In genomic region chr22:28774378-28774777, GRCh38 we compare ENCODE assay signal across 14 cellular contexts. TPM values are rescaled to one million over a fixed set of nuclear protein-coding genes. Genes with fewer than 3 reads are reported as not detected.
A peak's percentile ranks its signal among the peaks of the same experiment; 100 is the strongest.
DNase-seq lines count a peak whose midpoint lies in the region; ATAC-seq and TF ChIP-seq lines count a peak whose summit lies in the region.
"Had no signal": no experiment of that assay in that cellular context is flagged by ENCODE, and none has a peak within 500 bp of the region (broad histone marks: within the 10 kb centered on the region; RNA-seq: fewer than 3 reads in every experiment).

No MANE protein-coding gene starts in this region.

- CTCF ChIA-PET in Calu3 (lab: Charles Lee), result no interaction called here
- CTCF ChIA-PET in IMR-90 (lab: Yijun Ruan, JAX), result interaction anchor here (1.0 kb wide), 1 partner anchor 174 kb away, joined by 3 read pairs; no protein-coding TSS in a partner anchor

- WGBS in IMR-90 (ENCODE audit: extremely low coverage in 2 of 2, insufficient read length in 1 of 2), 2 experiments, result no CpG with 5 or more reads among the region's 1 CpG

- H3K4me3 Mint-ChIP-seq in Calu3 (ENCODE audit: low read depth, unreplicated experiment) (peak overlapping the region; percentile 40), nephron progenitor cell (peak overlapping the region; percentile 77)

- no peak overlapping the region for H3K23ac ChIP-seq in IMR-90 (ENCODE audit: low read depth, low read length)

- peaks cover 18 to 52% of the 10 kb centered on the region in 2 experiments for H3K79me1 ChIP-seq in IMR-90 (ENCODE audit: low read depth in 1 of 2, low read length in 2 of 2)

- TF ChIP-seq POLR2A in IMR-90 (IDR thresholded peaks at IDR 0.05; ENCODE audit: low read depth, low read length), result no peak

- H2BK5ac ChIP-seq in IMR-90 (ENCODE audit: low read depth, low read length, poor library complexity, severe bottlenecking), result no peak overlapping the region

- H3K27ac Mint-ChIP-seq in Calu3 (ENCODE audit: unreplicated experiment) (peak overlapping the region; percentile 30), nephron progenitor cell (no peak overlapping the region)

- no peak overlapping the region for H3K18ac ChIP-seq in IMR-90 (ENCODE audit: low read depth, low read length)

- TF ChIP-seq CTCF in Calu3 (IDR thresholded peaks at IDR 0.05; ENCODE audit: unreplicated experiment) (no peak), IMR-90 (conservative IDR thresholded peaks at IDR 0.05; ENCODE audit: low read depth, low read length) (no peak), nephron progenitor cell (IDR thresholded peaks at IDR 0.05) (no peak)

- H3K9me1 ChIP-seq in IMR-90 (ENCODE audit: insufficient read depth, low read length), result peaks cover 3% of the 10 kb centered on the region; the same call in 1 of the 2 replicates

- peaks cover 23% of the 10 kb centered on the region for H3K4me1 Mint-ChIP-seq in Calu3 (ENCODE audit: low read depth, unreplicated experiment)
- peaks cover 14% of the 10 kb centered on the region for H3K4me1 Mint-ChIP-seq in nephron progenitor cell

- H2AFZ ChIP-seq in IMR-90 (replicated peaks; ENCODE audit: low read length, poor library complexity), result no peak overlapping the region

- intact Hi-C loops in Calu3 (cut with micrococcal nuclease; ENCODE audit: unreplicated experiment), result no loop called here
- intact Hi-C loops in IMR-90 (cut with micrococcal nuclease), result loop anchor here (5.0 kb wide), 3 partner anchors 62 to 167 kb away; partner anchors contain the start of gene TTC28

- no peak for ATAC-seq in IMR-90 (ENCODE audit: low read depth)
- ATAC-seq in HG03571 (IDR thresholded peaks at IDR 0.05; ENCODE audit: unreplicated experiment), result no peak
- no peak for ATAC-seq in GM19023 (IDR thresholded peaks at IDR 0.05; ENCODE audit: unreplicated experiment)
- no peak for ATAC-seq in GM21529 (IDR thresholded peaks at IDR 0.05; ENCODE audit: unreplicated experiment)
- ATAC-seq: left lung had no signal

- dilution Hi-C loops in IMR-90 (cut with HindIII; ENCODE audit: low sequenced_read_pairs, unreplicated experiment), result no loop called here

- H3K14ac ChIP-seq in IMR-90 (replicated peaks; ENCODE audit: low read depth, low read length), result no peak overlapping the region

- H3K36me3 Mint-ChIP-seq in Calu3 (ENCODE audit: insufficient read depth, unreplicated experiment), result peaks cover 54% of the 10 kb centered on the region
- H3K36me3 Mint-ChIP-seq in nephron progenitor cell (ENCODE audit: low read depth), result peaks cover 47% of the 10 kb centered on the region

- H4K8ac ChIP-seq in IMR-90 (ENCODE audit: low read depth in 2 of 2, low read length in 2 of 2), result no peak overlapping the region

- in situ Hi-C loops in IMR-90 (cut with MboI; ENCODE audit: low sequenced_read_pairs), result no loop called here

- H4K20me1 ChIP-seq in IMR-90 (ENCODE audit: insufficient read depth, low read length), result peaks cover 25% of the 10 kb centered on the region

- no peaks in the 10 kb centered on the region for H3K4me1 ChIP-seq in IMR-90 (ENCODE audit: control insufficient read depth, insufficient read depth, low read length)
- peaks cover 15% of the 10 kb centered on the region for H3K4me1 ChIP-seq in adipocyte (ENCODE audit: control insufficient read depth, insufficient read depth, low read length)

- no peak for TF ChIP-seq RAD21 in IMR-90 (IDR thresholded peaks at IDR 0.05; ENCODE audit: low read length)

- H3K27me3 Mint-ChIP-seq in Calu3 (ENCODE audit: unreplicated experiment), result no peaks in the 10 kb centered on the region
- H3K27me3 Mint-ChIP-seq in nephron progenitor cell (ENCODE audit: low read depth, poor library complexity), result peaks cover 6% of the 10 kb centered on the region

- no peak overlapping the region for H3K4ac ChIP-seq in IMR-90 (ENCODE audit: low read depth, low read length)

- no peak overlapping the region for H3K56ac ChIP-seq in IMR-90 (ENCODE audit: extremely low read depth, insufficient read depth, low read length)

- no peak overlapping the region for H3K27ac ChIP-seq in IMR-90 (ENCODE audit: insufficient read depth, low read length)
- H3K27ac ChIP-seq: WERI-Rb-1 had no signal

- H2AK5ac ChIP-seq in IMR-90 (ENCODE audit: low read depth, low read length), result no peak overlapping the region

- H3K4me3 ChIP-seq in IMR-90 (ENCODE audit: insufficient read depth, low read depth, low read length) (no peak overlapping the region), adipocyte (ENCODE audit: low read length) (peak overlapping the region; percentile 92)

- H4K91ac ChIP-seq in IMR-90 (ENCODE audit: insufficient read depth, low read depth, low read length), result no peak overlapping the region

- H3K9me3 Mint-ChIP-seq in Calu3 (ENCODE audit: low read depth, unreplicated experiment) (no peaks in the 10 kb centered on the region), nephron progenitor cell (peaks cover 13% of the 10 kb centered on the region)

- H4K5ac ChIP-seq in IMR-90 (ENCODE audit: low read depth, low read length), result no peak overlapping the region

- no peak overlapping the region for H2BK120ac ChIP-seq in IMR-90 (ENCODE audit: low read depth, low read length)

- H3K4me2 ChIP-seq in IMR-90 (ENCODE audit: low read depth, low read length), result no peak overlapping the region; the same call in 1 of the 2 replicates

- no TSS peak for BruUV-seq in Calu3 (replicated peaks; lab: Mats Ljungman, UMichigan)
- BruUV-seq in IMR-90 (replicated peaks; lab: Mats Ljungman, UMichigan), result TSS peak; percentile 44

- H3K9me3 ChIP-seq in IMR-90 (ENCODE audit: control insufficient read depth, insufficient read depth, low read length), result no peaks in the 10 kb centered on the region
- no peaks in the 10 kb centered on the region for H3K9me3 ChIP-seq in adipocyte (ENCODE audit: control insufficient read depth, low read length)
- H3K9me3 ChIP-seq: suprapubic skin had no signal

- no peaks in the 10 kb centered on the region for H3K27me3 ChIP-seq in IMR-90 (ENCODE audit: control insufficient read depth, insufficient read depth, low read length)
- no peaks in the 10 kb centered on the region for H3K27me3 ChIP-seq in adipocyte (replicated peaks; ENCODE audit: control insufficient read depth, insufficient read depth, low read length)
- H3K27me3 ChIP-seq: left lung, suprapubic skin had no signal

- POLR2A ChIA-PET in IMR-90 (lab: Charles Lee; ENCODE audit: unreplicated experiment), result interaction anchor here (0.7 kb wide), 1 partner anchor 26 kb away, joined by 16 read pairs; no protein-coding TSS in a partner anchor

- peaks cover 17% of the 10 kb centered on the region for H3K36me3 ChIP-seq in IMR-90 (ENCODE audit: control insufficient read depth, insufficient read depth, low read length)
- peaks cover 28% of the 10 kb centered on the region for H3K36me3 ChIP-seq in adipocyte (ENCODE audit: control insufficient read depth, insufficient read depth, low read length, severe bottlenecking)

- H3K9ac ChIP-seq in IMR-90 (ENCODE audit: low read depth, low read length) (no peak overlapping the region), adipocyte (ENCODE audit: low read length) (peak overlapping the region; percentile 90)

- DNase-seq in Calu3 (no peak), IMR-90 (no peak), adipocyte (ENCODE audit: low read depth) (no peak), nephron progenitor cell (no peak), NCI-H2029 (lab: John Stamatoyannopoulos, UW) (no peak)
- DNase-seq: anterior cingulate cortex; effector CD8-positive, alpha-beta T cell; left lung; NCI-H446 treated with DMSO at 0.1 percent for 48 hours; WERI-Rb-1 had no signal

- no peak overlapping the region for H2AK9ac ChIP-seq in IMR-90 (replicated peaks; ENCODE audit: low read depth, low read length, poor library complexity)

- H2BK15ac ChIP-seq in IMR-90 (ENCODE audit: low read depth, low read length), result no peak overlapping the region

- no peak overlapping the region for H2BK20ac ChIP-seq in IMR-90 (ENCODE audit: low read depth, low read length)

TF ChIP-seq in IMR-90, 13 proteins besides CTCF, POLR2A, EP300 and RAD21 (continues in another document):
- TF ChIP-seq SMC3 (IDR thresholded peaks at IDR 0.05; ENCODE audit: low read depth, low read length), result no peak
- TF ChIP-seq FOS (IDR thresholded peaks at IDR 0.05; ENCODE audit: low read depth, low read length), result no peak
- TF ChIP-seq CHD1 (IDR thresholded peaks at IDR 0.05; ENCODE audit: low read depth, low read length), result no peak
- no peak for TF ChIP-seq CEBPB (IDR thresholded peaks at IDR 0.05; ENCODE audit: low read depth, low read length)
- no peak for TF ChIP-seq BHLHE40 (IDR thresholded peaks at IDR 0.05; ENCODE audit: low read depth, low read length)
- TF ChIP-seq MXI1 (IDR thresholded peaks at IDR 0.05; ENCODE audit: borderline replicate concordance, low read depth, low read length), result no peak
- TF ChIP-seq RCOR1 (IDR thresholded peaks at IDR 0.05; ENCODE audit: insufficient replicate concordance, low read length), result no peak
- TF ChIP-seq MAZ (IDR thresholded peaks at IDR 0.05; ENCODE audit: borderline replicate concordance, low read depth, low read length), result no peak
- no peak for TF ChIP-seq NFE2L2 (IDR thresholded peaks at IDR 0.05; ENCODE audit: low read depth, low read length)

RNA-seq across cellular contexts. Expression of gene CCDC117, which starts 1.9 kb away (rescaled TPM):
- total RNA-seq in Calu3 (2022), result 25.4 and 27.0 TPM in 2 replicates
- total RNA-seq in IMR-90 (2012; rRNA removed), result 7.0 and 15.6 TPM in 2 replicates
- polyA plus RNA-seq in IMR-90 (2012; rRNA removed), result 4.2 and 5.9 TPM in 2 replicates
- 1.4 and 1.7 TPM in 2 replicates for polyA plus RNA-seq in IMR-90 (2012; cell fraction: cytosol; rRNA removed)
- 0.91 and 3.1 TPM in 2 replicates for polyA plus RNA-seq in IMR-90 (2012; cell fraction: nucleus; rRNA removed; ENCODE audit: low replicate concordance)

RNA-seq across cellular contexts. Expression of gene XBP1, which starts 26.0 kb away (rescaled TPM):
- total RNA-seq in Calu3 (2022) (179 and 192 TPM in 2 replicates), IMR-90 (2012; rRNA removed) (195 and 223 TPM in 2 replicates)
- polyA plus RNA-seq in IMR-90 (2012; rRNA removed), result 93.8 and 95.0 TPM in 2 replicates
- polyA plus RNA-seq in IMR-90 (2012; cell fraction: cytosol; rRNA removed), result 62.2 and 70.7 TPM in 2 replicates
- 58.3 and 110 TPM in 2 replicates for polyA plus RNA-seq in IMR-90 (2012; cell fraction: nucleus; rRNA removed; ENCODE audit: low replicate concordance)

RNA-seq across cellular contexts. Expression of gene HSCB, which starts 32.5 kb away (rescaled TPM):
- total RNA-seq in Calu3 (2022), result 15.7 and 16.5 TPM in 2 replicates
- total RNA-seq in IMR-90 (2012; rRNA removed), result 5.4 and 9.4 TPM in 2 replicates
- 13.2 and 13.4 TPM in 2 replicates for polyA plus RNA-seq in IMR-90 (2012; rRNA removed)
- 13.5 and 15.5 TPM in 2 replicates for polyA plus RNA-seq in IMR-90 (2012; cell fraction: cytosol; rRNA removed)
- 2.7 and 3.8 TPM in 2 replicates for polyA plus RNA-seq in IMR-90 (2012; cell fraction: nucleus; rRNA removed; ENCODE audit: low replicate concordance)

RNA-seq across cellular contexts. Expression of gene CHEK2, which starts 32.8 kb away (rescaled TPM):
- total RNA-seq in Calu3 (2022), result 27.0 and 35.7 TPM in 2 replicates
- total RNA-seq in IMR-90 (2012; rRNA removed), result 9.9 and 11.4 TPM in 2 replicates
- 11.6 and 16.1 TPM in 2 replicates for polyA plus RNA-seq in IMR-90 (2012; rRNA removed)
- polyA plus RNA-seq in IMR-90 (2012; cell fraction: cytosol; rRNA removed), result 5.3 and 7.8 TPM in 2 replicates
- polyA plus RNA-seq in IMR-90 (2012; cell fraction: nucleus; rRNA removed; ENCODE audit: low replicate concordance), result 12.6 and 34.5 TPM in 2 replicates
